ENCODE assay signal across 19 cellular contexts in the genomic region with DNA sequence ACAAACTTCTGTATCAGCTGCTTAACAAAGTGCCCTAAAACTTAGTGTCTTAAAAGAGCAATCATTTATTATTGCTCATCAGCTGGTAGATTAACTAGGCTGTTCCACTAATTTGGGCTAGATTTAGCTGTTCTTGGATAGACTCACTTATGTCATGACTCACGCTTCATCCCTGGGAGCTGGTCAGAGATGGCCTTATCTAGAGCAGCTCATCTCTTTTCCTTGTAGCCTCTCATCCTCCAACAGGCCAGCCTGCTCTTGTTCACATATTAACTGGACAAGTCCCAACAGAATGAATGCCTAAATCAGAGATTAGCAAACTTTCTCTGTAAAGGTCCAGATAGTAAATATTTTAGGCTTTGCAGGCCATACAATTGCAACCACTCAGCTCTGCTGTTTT.
A peak's percentile ranks its signal among the peaks of the same experiment; 100 is the strongest.
DNase-seq lines count a peak whose midpoint lies in the region; ATAC-seq, FAIRE-seq and TF ChIP-seq lines count a peak whose summit lies in the region.
"Had no signal": no experiment of that assay in that cellular context is flagged by ENCODE, and none has a peak within 500 bp of the region (broad histone marks: within the 10 kb centered on the region; RNA-seq: fewer than 3 reads in every experiment).

No MANE protein-coding gene starts in this region.

- no peak for TF ChIP-seq EP300 in K562 (IDR thresholded peaks at IDR 0.05; ENCODE audit: low read length)

- H3K4me1 ChIP-seq in Karpas-422 (ENCODE audit: low read length) (no peaks in the 10 kb centered on the region), K562 (replicated peaks in 1 of 2; ENCODE audit: control insufficient read depth in 2 of 2, insufficient read depth in 2 of 2, low read length in 2 of 2) (no peaks in the 10 kb centered on the region), small intestine (ENCODE audit: control insufficient read depth in 2 of 2, insufficient read depth in 1 of 2, low read depth in 1 of 2, low read length in 1 of 2) (no peaks in the 10 kb centered on the region)
- H3K4me1 ChIP-seq: Caco-2, SJSA1 had no signal

- H3K4me1 Mint-ChIP-seq in activated naive CD4-positive, alpha-beta T cell treated with anti-CD3 and anti-CD28 coated beads for 36 hours (ENCODE audit: low read depth), result no peaks in the 10 kb centered on the region

- POLR2A ChIA-PET in K562 (lab: Yijun Ruan, JAX), result no interaction called here

- CTCF ChIA-PET in K562 (lab: Yijun Ruan, JAX; ENCODE audit: low intra/inter-chr PET ratio), result no interaction called here
- CTCF ChIA-PET in activated naive CD4-positive, alpha-beta T cell treated with anti-CD3 and anti-CD28 coated beads for 36 hours (lab: Charles Lee), result no interaction called here

- H3K9me3 Mint-ChIP-seq in activated naive CD4-positive, alpha-beta T cell treated with anti-CD3 and anti-CD28 coated beads for 36 hours, result no peaks in the 10 kb centered on the region
- H3K9me3 Mint-ChIP-seq: CD4-positive, CD25-positive, alpha-beta regulatory T cell had no signal

- TF ChIP-seq POLR2A in K562 (conservative IDR thresholded peaks at IDR 0.05), result no peak

- H3K4me2 ChIP-seq in Karpas-422 (ENCODE audit: low read depth, low read length, poor library complexity, severe bottlenecking) (no peak overlapping the region), K562 (ENCODE audit: insufficient read depth, low read length) (no peak overlapping the region)

- H3K27me3 ChIP-seq in Karpas-422 (ENCODE audit: low read length) (no peaks in the 10 kb centered on the region), K562 (ENCODE audit: control insufficient read depth in 2 of 2, insufficient read depth in 2 of 2, low read length in 2 of 2) (no peaks in the 10 kb centered on the region), small intestine (ENCODE audit: control insufficient read depth in 2 of 2, insufficient read depth in 2 of 2, low read length in 2 of 2) (no peaks in the 10 kb centered on the region)
- H3K27me3 ChIP-seq: SJSA1 had no signal

- in situ Hi-C loops in K562 (cut with MboI), result no loop called here

- no peak overlapping the region for H3K4me3 Mint-ChIP-seq in activated naive CD4-positive, alpha-beta T cell treated with anti-CD3 and anti-CD28 coated beads for 36 hours
- H3K4me3 Mint-ChIP-seq: B cell; CD4-positive, CD25-positive, alpha-beta regulatory T cell had no signal

- H2AFZ ChIP-seq in Karpas-422 (ENCODE audit: low read length) (no peak overlapping the region), K562 (ENCODE audit: low read depth, low read length) (no peak overlapping the region)

- H3K9ac ChIP-seq in Karpas-422 (ENCODE audit: low read length) (no peak overlapping the region), K562 (ENCODE audit: insufficient read depth in 1 of 2, low read depth in 2 of 2, low read length in 2 of 2) (no peak overlapping the region)

- H3K36me3 ChIP-seq in Karpas-422 (ENCODE audit: insufficient read depth, low read length), result no peaks in the 10 kb centered on the region
- H3K36me3 ChIP-seq in K562 (ENCODE audit: control insufficient read depth, insufficient read depth, low read length), result no peaks in the 10 kb centered on the region
- H3K36me3 ChIP-seq in small intestine (ENCODE audit: control insufficient read depth in 2 of 2, insufficient read depth in 2 of 2, low read length in 2 of 2), result no peaks in the 10 kb centered on the region
- H3K36me3 ChIP-seq: HAP-1, SJSA1 had no signal

- no peak for TF ChIP-seq RAD21 in K562 (CRISPR knock-in tag; conservative IDR thresholded peaks at IDR 0.05 in 1 of 2, IDR thresholded peaks at IDR 0.05 in 1 of 2)

- BruUV-seq in K562 (replicated peaks; lab: Mats Ljungman, UMichigan), result no TSS peak

- no peak overlapping the region for H3K27ac Mint-ChIP-seq in activated naive CD4-positive, alpha-beta T cell treated with anti-CD3 and anti-CD28 coated beads for 36 hours
- H3K27ac Mint-ChIP-seq: B cell; CD4-positive, CD25-positive, alpha-beta regulatory T cell had no signal

- no peaks in the 10 kb centered on the region for H3K9me2 ChIP-seq in Karpas-422 (replicated peaks; ENCODE audit: insufficient read depth, low read length)

- intact Hi-C loops in K562 (cut with micrococcal nuclease), result no loop called here
- intact Hi-C loops in activated naive CD4-positive, alpha-beta T cell treated with anti-CD3 and anti-CD28 coated beads for 36 hours (cut with micrococcal nuclease), result no loop called here

- H3K36me3 Mint-ChIP-seq in activated naive CD4-positive, alpha-beta T cell treated with anti-CD3 and anti-CD28 coated beads for 36 hours (ENCODE audit: low read depth), result no peaks in the 10 kb centered on the region
- H3K36me3 Mint-ChIP-seq: CD4-positive, CD25-positive, alpha-beta regulatory T cell had no signal

- 0% methylated on average over 1 of the region's 1 CpG for WGBS in K562 (ENCODE audit: insufficient coverage, low coverage, missing lambda C conversion rate)
- 89 to 100% (median 95%) methylated on average over 1 of the region's 1 CpG for WGBS in small intestine, 3 donors

- H3K4me3 ChIP-seq in Karpas-422 (ENCODE audit: low read length) (no peak overlapping the region), K562 (no peak overlapping the region), small intestine (ENCODE audit: low read depth in 1 of 2, low read length in 2 of 2) (no peak overlapping the region)
- H3K4me3 ChIP-seq: HAP-1, SJSA1 had no signal

- DNase-seq in GM03348 (ENCODE audit: low spot score) (peak; percentile 1), Karpas-422 (peak; percentile 38), K562 (ENCODE audit: extremely low read depth in 1 of 4, low spot score in 3 of 4) (peak in 3 of 4 experiments; percentile 1 to 2 (median 1)), omental fat pad (ENCODE audit: low spot score) (no peak), small intestine (no peak), cerebellum (ENCODE audit: low spot score) (no peak)
- DNase-seq in activated naive CD4-positive, alpha-beta T cell treated with anti-CD3 and anti-CD28 coated beads for 36 hours, result no peak
- DNase-seq: Caco-2; CD4-positive, CD25-positive, alpha-beta regulatory T cell; DMS79; GF-D8; IMR-90; NCI-H1436; NCI-H2029; NCI-H774 had no signal

- H3K9me3 ChIP-seq in Karpas-422 (ENCODE audit: low read length) (no peaks in the 10 kb centered on the region), K562 (replicated peaks; ENCODE audit: control insufficient read depth, insufficient read depth, low read depth, low read length) (no peaks in the 10 kb centered on the region), small intestine (ENCODE audit: control insufficient read depth, low read depth) (no peaks in the 10 kb centered on the region)
- H3K9me3 ChIP-seq: Caco-2, SJSA1 had no signal

- H3K27me3 Mint-ChIP-seq in activated naive CD4-positive, alpha-beta T cell treated with anti-CD3 and anti-CD28 coated beads for 36 hours (ENCODE audit: low read depth), result no peaks in the 10 kb centered on the region
- H3K27me3 Mint-ChIP-seq: CD4-positive, CD25-positive, alpha-beta regulatory T cell had no signal

- no peaks in the 10 kb centered on the region for H3K79me2 ChIP-seq in Karpas-422 (ENCODE audit: low read length)
- no peaks in the 10 kb centered on the region for H3K79me2 ChIP-seq in K562 (ENCODE audit: control insufficient read depth, insufficient read depth, low read length)

- H3K27ac ChIP-seq in Karpas-422 (ENCODE audit: low read length), result no peak overlapping the region
- no peak overlapping the region for H3K27ac ChIP-seq in K562 (ENCODE audit: extremely low read depth, low read depth, low read length)
- H3K27ac ChIP-seq in small intestine (ENCODE audit: low read depth in 1 of 2, low read length in 1 of 2), result no peak overlapping the region
- H3K27ac ChIP-seq: SJSA1 had no signal

- no peaks in the 10 kb centered on the region for H4K20me1 ChIP-seq in Karpas-422 (ENCODE audit: insufficient read depth, low read depth, low read length)
- no peaks in the 10 kb centered on the region for H4K20me1 ChIP-seq in K562 (replicated peaks; ENCODE audit: control insufficient read depth, insufficient read depth, low read length)

- no peaks in the 10 kb centered on the region for H3K9me1 ChIP-seq in K562 (ENCODE audit: control insufficient read depth, insufficient read depth, low read length)

- no peak for FAIRE-seq in K562 (lab: Jason Lieb, UNC)
- no peak for FAIRE-seq in small intestine (lab: Jason Lieb, UNC)
- FAIRE-seq: GM19239 had no signal

- TF ChIP-seq CTCF in K562 (IDR thresholded peaks at IDR 0.05 in 2 of 3, conservative IDR thresholded peaks at IDR 0.05 in 1 of 3; ENCODE audit: insufficient read depth in 2 of 3, low read depth in 1 of 3, low read length in 3 of 3) (no peak), omental fat pad (IDR thresholded peaks at IDR 0.05) (no peak)

- ATAC-seq in K562, result no peak
- ATAC-seq in omental fat pad (ENCODE audit: low FRiP score), result peak; percentile 93

TF ChIP-seq in K562, 482 proteins besides CTCF, POLR2A, EP300 and RAD21 (continues in another document):
- no peak for TF ChIP-seq BCL6 (CRISPR knock-in tag; IDR thresholded peaks at IDR 0.05)
- TF ChIP-seq MAFG (tag; conservative IDR thresholded peaks at IDR 0.05), result no peak
- TF ChIP-seq PPARD (CRISPR knock-in tag; IDR thresholded peaks at IDR 0.05), result no peak
- no peak for TF ChIP-seq GTF2A2 (tag; IDR thresholded peaks at IDR 0.05)
- TF ChIP-seq CSDE1 (IDR thresholded peaks at IDR 0.05), result no peak
- TF ChIP-seq SMARCA5 (IDR thresholded peaks at IDR 0.05), result no peak
- TF ChIP-seq, protein P1, sequence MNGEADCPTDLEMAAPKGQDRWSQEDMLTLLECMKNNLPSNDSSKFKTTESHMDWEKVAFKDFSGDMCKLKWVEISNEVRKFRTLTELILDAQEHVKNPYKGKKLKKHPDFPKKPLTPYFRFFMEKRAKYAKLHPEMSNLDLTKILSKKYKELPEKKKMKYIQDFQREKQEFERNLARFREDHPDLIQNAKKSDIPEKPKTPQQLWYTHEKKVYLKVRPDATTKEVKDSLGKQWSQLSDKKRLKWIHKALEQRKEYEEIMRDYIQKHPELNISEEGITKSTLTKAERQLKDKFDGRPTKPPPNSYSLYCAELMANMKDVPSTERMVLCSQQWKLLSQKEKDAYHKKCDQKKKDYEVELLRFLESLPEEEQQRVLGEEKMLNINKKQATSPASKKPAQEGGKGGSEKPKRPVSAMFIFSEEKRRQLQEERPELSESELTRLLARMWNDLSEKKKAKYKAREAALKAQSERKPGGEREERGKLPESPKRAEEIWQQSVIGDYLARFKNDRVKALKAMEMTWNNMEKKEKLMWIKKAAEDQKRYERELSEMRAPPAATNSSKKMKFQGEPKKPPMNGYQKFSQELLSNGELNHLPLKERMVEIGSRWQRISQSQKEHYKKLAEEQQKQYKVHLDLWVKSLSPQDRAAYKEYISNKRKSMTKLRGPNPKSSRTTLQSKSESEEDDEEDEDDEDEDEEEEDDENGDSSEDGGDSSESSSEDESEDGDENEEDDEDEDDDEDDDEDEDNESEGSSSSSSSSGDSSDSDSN (IDR thresholded peaks at IDR 0.05; ENCODE audit: borderline replicate concordance in 1 of 2, low read depth in 2 of 2, low read length in 2 of 2), result no peak

Comparison
In these comparisons a context has a peak if more than half of its experiments do, and no peak if none do; other contexts are left out.
1. DNase-seq: peak in GM03348 (single experiment), Karpas-422 (single experiment) and K562 (3 of 4); none in omental fat pad (single experiment), small intestine (single experiment), activated naive CD4-positive, alpha-beta T cell treated with anti-CD3 and anti-CD28 coated beads for 36 hours (single experiment) and cerebellum (single experiment).